Comparison of ENCODE assay signal across 21 cellular contexts in the genomic region with DNA sequence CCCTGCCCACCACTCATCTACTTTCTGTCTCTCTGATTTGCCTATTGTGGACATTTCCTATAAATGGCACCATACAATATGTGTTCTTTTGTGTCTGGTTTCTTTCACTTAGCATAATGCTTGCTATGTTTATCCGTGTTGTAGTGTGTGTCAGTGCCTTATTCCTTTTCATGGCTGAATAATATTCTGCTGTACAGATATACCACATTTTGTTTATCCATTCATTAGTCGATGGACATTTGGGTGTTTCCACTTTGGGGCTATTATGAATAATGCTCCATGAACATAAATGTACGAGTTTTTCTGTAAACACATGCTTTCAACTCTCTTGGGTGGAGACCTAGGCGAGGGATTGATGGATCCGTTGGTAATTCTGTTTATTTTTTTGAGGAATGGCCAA. TPM values are rescaled to one million over a fixed set of nuclear protein-coding genes. Genes with fewer than 3 reads are reported as not detected.
DNase-seq lines count a peak whose midpoint lies in the region; ATAC-seq and TF ChIP-seq lines count a peak whose summit lies in the region.
"Had no signal": no experiment of that assay in that cellular context is flagged by ENCODE, and none has a peak within 500 bp of the region (broad histone marks: within the 10 kb centered on the region; RNA-seq: fewer than 3 reads in every experiment).

No MANE protein-coding gene starts in this region.

- peaks cover 84% of the 10 kb centered on the region for H3K4me1 Mint-ChIP-seq in activated CD4-positive, alpha-beta memory T cell treated with anti-CD3 and anti-CD28 coated beads for 36 hours (ENCODE audit: low read depth)
- H3K4me1 Mint-ChIP-seq in activated CD4-positive, alpha-beta memory T cell treated with anti-CD3 and anti-CD28 coated beads, Interleukin-2, amount 10 ng/mL, durations not matched to agents 7 days and 5 days = peaks cover 86% of the 10 kb centered on the region
- H3K4me1 Mint-ChIP-seq in CD4-positive, alpha-beta T cell (ENCODE audit: low read depth) = peaks cover 85% of the 10 kb centered on the region
- H3K4me1 Mint-ChIP-seq in neural crest cell = no peaks in the 10 kb centered on the region

- TF ChIP-seq POLR2A in transverse colon (IDR thresholded peaks at IDR 0.05) = no peak

- H3K9me3 ChIP-seq in CD4-positive, alpha-beta T cell (ENCODE audit: control insufficient read depth, low read length) = no peaks in the 10 kb centered on the region
- H3K9me3 ChIP-seq in HEK293 (ENCODE audit: control insufficient read depth, insufficient read depth, low read depth, low read length) (no peaks in the 10 kb centered on the region), transverse colon (no peaks in the 10 kb centered on the region)

- H3K4me3 ChIP-seq in HEK293 (ENCODE audit: low read depth, low read length) (no peak overlapping the region), transverse colon (no peak overlapping the region)

- H3K4me3 Mint-ChIP-seq in activated CD4-positive, alpha-beta memory T cell treated with anti-CD3 and anti-CD28 coated beads for 36 hours = no peak overlapping the region
- H3K4me3 Mint-ChIP-seq in activated CD4-positive, alpha-beta memory T cell treated with anti-CD3 and anti-CD28 coated beads, Interleukin-2, amount 10 ng/mL, durations not matched to agents 7 days and 5 days = no peak overlapping the region
- H3K4me3 Mint-ChIP-seq in CD4-positive, alpha-beta T cell = no peak overlapping the region
- no peak overlapping the region for H3K4me3 Mint-ChIP-seq in neural crest cell

- DNase-seq in activated CD4-positive, alpha-beta memory T cell treated with anti-CD3 and anti-CD28 coated beads for 36 hours = no peak
- DNase-seq in activated CD4-positive, alpha-beta memory T cell treated with anti-CD3 and anti-CD28 coated beads, Interleukin-2, amount 10 ng/mL, durations not matched to agents 7 days and 5 days = no peak
- DNase-seq in CD4-positive, alpha-beta T cell = no peak
- DNase-seq in neural crest cell (ENCODE audit: low read depth, low spot score) = no peak
- DNase-seq in transverse colon = no peak
- no peak for DNase-seq in GM10266 (ENCODE audit: extremely low spot score)
- DNase-seq: DMS 273 treated with DMSO at 0.1 percent for 48 hours, DMS79, Karpas-422, NCI-H1092, NCI-H1417 treated with DMSO at 0.1 percent for 48 hours, NCI-H1694 treated with DMSO at 0.1 percent for 48 hours, NCI-H2081, NCI-H2227 treated with DMSO at 0.1 percent for 48 hours, NCI-H510A, NCI-H69, SHP77 had no signal

- WGBS in transverse colon (ENCODE audit: low coverage in 1 of 2), 2 donors = 83 to 86% methylated on average over 1 to 5 of the region's 5 CpGs

- H3K27ac Mint-ChIP-seq in activated CD4-positive, alpha-beta memory T cell treated with anti-CD3 and anti-CD28 coated beads for 36 hours = peak overlapping the region; percentile 6
- H3K27ac Mint-ChIP-seq in activated CD4-positive, alpha-beta memory T cell treated with anti-CD3 and anti-CD28 coated beads, Interleukin-2, amount 10 ng/mL, durations not matched to agents 7 days and 5 days = no peak overlapping the region
- peak overlapping the region; percentile 51 for H3K27ac Mint-ChIP-seq in CD4-positive, alpha-beta T cell
- H3K27ac Mint-ChIP-seq in neural crest cell (ENCODE audit: unreplicated experiment) = peak overlapping the region; percentile 57

- H3K36me3 ChIP-seq in HEK293 (ENCODE audit: control insufficient read depth in 2 of 2, insufficient read depth in 1 of 2, low read length in 2 of 2) (no peaks in the 10 kb centered on the region), transverse colon (no peaks in the 10 kb centered on the region)

- intact Hi-C loops in activated CD4-positive, alpha-beta memory T cell treated with anti-CD3 and anti-CD28 coated beads for 36 hours (cut with micrococcal nuclease) = loop anchor here (5.0 kb wide), 1 partner anchor 109 kb away; no protein-coding TSS in a partner anchor
- intact Hi-C loops in CD4-positive, alpha-beta T cell (cut with DNase I, micrococcal nuclease) = loop anchor here in 1 of 2 experiments (5.0 kb wide), 1 partner anchor 109 kb away; no protein-coding TSS in a partner anchor
- intact Hi-C loops in transverse colon (cut with DNase I; ENCODE audit: low total_unique reads) = no loop called here

- ATAC-seq in CD4-positive, alpha-beta T cell (ENCODE audit: poor library complexity) = no peak
- ATAC-seq: HepG2, Panc1 had no signal

- no peak overlapping the region for H3K27ac ChIP-seq in CD4-positive, alpha-beta T cell (ENCODE audit: low read depth, low read length)
- no peak overlapping the region for H3K27ac ChIP-seq in HEK293 (ENCODE audit: extremely low read depth, low read depth, low read length)
- no peak overlapping the region for H3K27ac ChIP-seq in transverse colon
- H3K27ac ChIP-seq: RWPE1 had no signal

- no peak for TF ChIP-seq EP300 in transverse colon (IDR thresholded peaks at IDR 0.05; ENCODE audit: low read depth)

- no peaks in the 10 kb centered on the region for H3K27me3 Mint-ChIP-seq in activated CD4-positive, alpha-beta memory T cell treated with anti-CD3 and anti-CD28 coated beads for 36 hours
- H3K27me3 Mint-ChIP-seq in activated CD4-positive, alpha-beta memory T cell treated with anti-CD3 and anti-CD28 coated beads, Interleukin-2, amount 10 ng/mL, durations not matched to agents 7 days and 5 days = no peaks in the 10 kb centered on the region
- H3K27me3 Mint-ChIP-seq in CD4-positive, alpha-beta T cell = no peaks in the 10 kb centered on the region
- H3K27me3 Mint-ChIP-seq in neural crest cell (ENCODE audit: low read depth) = no peaks in the 10 kb centered on the region

- POLR2A ChIA-PET in activated CD4-positive, alpha-beta memory T cell treated with anti-CD3 and anti-CD28 coated beads for 36 hours (lab: Charles Lee) = no interaction called here
- POLR2A ChIA-PET in activated CD4-positive, alpha-beta memory T cell treated with anti-CD3 and anti-CD28 coated beads, Interleukin-2, amount 10 ng/mL, durations not matched to agents 7 days and 5 days (lab: Charles Lee) = interaction anchor here (3.0 to 10.2 kb wide), 2 partner anchors 15 to 191 kb away, joined by 51 to 325 read pairs; partner anchors contain the start of gene ARL4C
- POLR2A ChIA-PET in CD4-positive, alpha-beta T cell (lab: Charles Lee) = interaction anchor here (3.0 kb wide), 1 partner anchor 55 kb away, joined by 28 read pairs; no protein-coding TSS in a partner anchor
- POLR2A ChIA-PET in HEK293 (lab: Yijun Ruan, JAX) = no interaction called here

- CTCF ChIA-PET in activated CD4-positive, alpha-beta memory T cell treated with anti-CD3 and anti-CD28 coated beads for 36 hours (lab: Charles Lee) = no interaction called here
- CTCF ChIA-PET in activated CD4-positive, alpha-beta memory T cell treated with anti-CD3 and anti-CD28 coated beads, Interleukin-2, amount 10 ng/mL, durations not matched to agents 7 days and 5 days (lab: Charles Lee) = no interaction called here
- CTCF ChIA-PET in CD4-positive, alpha-beta T cell (lab: Charles Lee) = no interaction called here
- CTCF ChIA-PET in HEK293 (lab: Yijun Ruan, JAX) = no interaction called here

- H3K27me3 ChIP-seq in CD4-positive, alpha-beta T cell (ENCODE audit: control insufficient read depth, insufficient read depth, low read length) = no peaks in the 10 kb centered on the region
- no peaks in the 10 kb centered on the region for H3K27me3 ChIP-seq in transverse colon

- TF ChIP-seq CTCF in CD4-positive, alpha-beta T cell (IDR thresholded peaks at IDR 0.05) = no peak
- TF ChIP-seq CTCF in HEK293 (tag by site-specific recombination; IDR thresholded peaks at IDR 0.05) (no peak), neural crest cell (conservative IDR thresholded peaks at IDR 0.05) (no peak), transverse colon (IDR thresholded peaks at IDR 0.05) (no peak), GM10266 (IDR thresholded peaks at IDR 0.05; ENCODE audit: control insufficient read depth, insufficient read depth, low read depth, missing control alignments) (no peak)

- in situ Hi-C loops in transverse colon (cut with MboI; ENCODE audit: low pct_ligation_motif_present in 1 of 4, low pct_unique_long_range_greater_than_20kb in 1 of 4, low sequenced_read_pairs in 3 of 4) = loop anchor here in 2 of 4 donors (25.0 kb wide), 2 partner anchors 194 to 494 kb away; no protein-coding TSS in a partner anchor

- H3K4me1 ChIP-seq in HEK293 (ENCODE audit: control insufficient read depth, insufficient read depth, low read length) = no peaks in the 10 kb centered on the region
- H3K4me1 ChIP-seq in transverse colon = no peaks in the 10 kb centered on the region

- H3K9me3 Mint-ChIP-seq in activated CD4-positive, alpha-beta memory T cell treated with anti-CD3 and anti-CD28 coated beads for 36 hours = no peaks in the 10 kb centered on the region
- H3K9me3 Mint-ChIP-seq in activated CD4-positive, alpha-beta memory T cell treated with anti-CD3 and anti-CD28 coated beads, Interleukin-2, amount 10 ng/mL, durations not matched to agents 7 days and 5 days = peaks cover 4% of the 10 kb centered on the region
- no peaks in the 10 kb centered on the region for H3K9me3 Mint-ChIP-seq in CD4-positive, alpha-beta T cell
- H3K9me3 Mint-ChIP-seq in neural crest cell = peaks cover 3% of the 10 kb centered on the region

- no peaks in the 10 kb centered on the region for H3K36me3 Mint-ChIP-seq in activated CD4-positive, alpha-beta memory T cell treated with anti-CD3 and anti-CD28 coated beads for 36 hours
- peaks cover 38% of the 10 kb centered on the region for H3K36me3 Mint-ChIP-seq in activated CD4-positive, alpha-beta memory T cell treated with anti-CD3 and anti-CD28 coated beads, Interleukin-2, amount 10 ng/mL, durations not matched to agents 7 days and 5 days (ENCODE audit: low read depth)
- H3K36me3 Mint-ChIP-seq in CD4-positive, alpha-beta T cell (ENCODE audit: low read depth) = peaks cover 4% of the 10 kb centered on the region
- H3K36me3 Mint-ChIP-seq in neural crest cell (ENCODE audit: low read depth) = no peaks in the 10 kb centered on the region

TF ChIP-seq in HEK293, 187 proteins besides CTCF, POLR2A, EP300 and RAD21:
- TF ChIP-seq ZNF146 (tag by site-specific recombination; IDR thresholded peaks at IDR 0.05) = peak; percentile 48; the same call in 1 of the 2 replicates
- TF ChIP-seq ZNF239 (tag by site-specific recombination; IDR thresholded peaks at IDR 0.05) = no peak

RNA-seq across cellular contexts. Expression of gene ARL4C, which starts 15.6 kb away (rescaled TPM):
- total RNA-seq in activated CD4-positive, alpha-beta memory T cell treated with anti-CD3 and anti-CD28 coated beads for 36 hours = 10 to 100 TPM; 44.4 to 44.7 TPM
- 100 to 1,000 TPM; 445 to 449 TPM for total RNA-seq in activated CD4-positive, alpha-beta memory T cell treated with anti-CD3 and anti-CD28 coated beads, Interleukin-2, amount 10 ng/mL, durations not matched to agents 7 days and 5 days
- 100 to 1,000 TPM; 469 to 471 TPM for total RNA-seq in CD4-positive, alpha-beta T cell
- total RNA-seq in neural crest cell (27.3 and 29.5 TPM in 2 replicates), transverse colon (10 to 100 TPM in 1 of 4 donors, 1 to 10 TPM in 3; 3.8 to 11.9 (median 5.3) TPM)

Comparison
In these comparisons a context has a peak if more than half of its experiments do, and no peak if none do; other contexts are left out.
1. RNA of gene ARL4C, which starts 15.6 kb away (total RNA-seq): 469 to 471 TPM in CD4-positive, alpha-beta T cell and 445 to 449 TPM in activated CD4-positive, alpha-beta memory T cell treated with anti-CD3 and anti-CD28 coated beads, Interleukin-2, amount 10 ng/mL, durations not matched to agents 7 days and 5 days; 44.4 to 44.7 TPM in activated CD4-positive, alpha-beta memory T cell treated with anti-CD3 and anti-CD28 coated beads for 36 hours, 27.3 to 29.5 TPM in neural crest cell and 3.8 to 11.9 TPM in transverse colon; every median in the first group is over 4 times any median in the second.
2. POLR2A ChIA-PET loops: an anchor here in activated CD4-positive, alpha-beta memory T cell treated with anti-CD3 and anti-CD28 coated beads, Interleukin-2, amount 10 ng/mL, durations not matched to agents 7 days and 5 days (3.0 to 10.2 kb wide) and CD4-positive, alpha-beta T cell (3.0 kb wide); none called in activated CD4-positive, alpha-beta memory T cell treated with anti-CD3 and anti-CD28 coated beads for 36 hours and HEK293.